ENCODE assay signal across 16 cellular contexts in genomic region chr3:195750797-195751520, GRCh38. TPM values are rescaled to one million over a fixed set of nuclear protein-coding genes. Genes with fewer than 3 reads are reported as not detected.
DNase-seq lines count a peak whose midpoint lies in the region; ATAC-seq, FAIRE-seq and TF ChIP-seq lines count a peak whose summit lies in the region.
"Had no signal": no experiment of that assay in that cellular context is flagged by ENCODE, and none has a peak within 500 bp of the region (broad histone marks: within the 10 kb centered on the region; RNA-seq: fewer than 3 reads in every experiment).

No MANE protein-coding gene starts in this region.

- 57 to 92% (median 86%) methylated on average over 1 to 30 of the region's 30 CpGs for WGBS in heart left ventricle, 4 donors

- FAIRE-seq in kidney (lab: Jason Lieb, UNC), result no peak
- FAIRE-seq: A549, GM12892 had no signal

- no peak overlapping the region for H3K9ac ChIP-seq in kidney (ENCODE audit: low read length in 2 of 2)

- H3K9me3 ChIP-seq in heart left ventricle (no peaks in the 10 kb centered on the region), kidney (ENCODE audit: control insufficient read depth in 1 of 2, low read length in 2 of 2) (no peaks in the 10 kb centered on the region), gastrocnemius medialis (no peaks in the 10 kb centered on the region)
- H3K9me3 ChIP-seq: A549, Caco-2 had no signal

- TF ChIP-seq POLR2A in heart left ventricle (IDR thresholded peaks at IDR 0.05) (no peak), gastrocnemius medialis (IDR thresholded peaks at IDR 0.05) (no peak)

- peaks cover 0 to 16% (median 6%) of the 10 kb centered on the region in 9 donors for H3K27me3 ChIP-seq in heart left ventricle
- no peaks in the 10 kb centered on the region for H3K27me3 ChIP-seq in gastrocnemius medialis

- peak; percentile 24 for DNase-seq in Right ventricle myocardium superior
- DNase-seq in heart left ventricle, result no peak
- peak; percentile 40 for DNase-seq in NCI-H774 (lab: John Stamatoyannopoulos, UW)
- peak; percentile 57 for DNase-seq in kidney
- DNase-seq in gastrocnemius medialis, result no peak
- no peak for DNase-seq in NCI-H1930 (lab: John Stamatoyannopoulos, UW)
- DNase-seq: CD8-positive, alpha-beta T cell; DND-41; GDM1 had no signal

- TF ChIP-seq CTCF in heart left ventricle (IDR thresholded peaks at IDR 0.05) (no peak), kidney (IDR thresholded peaks at IDR 0.05; ENCODE audit: borderline replicate concordance, extremely low read depth, insufficient read depth) (no peak), gastrocnemius medialis (IDR thresholded peaks at IDR 0.05 in 4 of 5, conservative IDR thresholded peaks at IDR 0.05 in 1 of 5) (no peak)

- no peak for ATAC-seq in Right ventricle myocardium superior (ENCODE audit: poor library complexity)
- no peak for ATAC-seq in heart left ventricle
- ATAC-seq in gastrocnemius medialis, result no peak
- no peak for ATAC-seq in GM21619 (IDR thresholded peaks at IDR 0.05; ENCODE audit: unreplicated experiment)
- ATAC-seq: A549; CD8-positive, alpha-beta T cell; HCT116 had no signal

- intact Hi-C loops in Right ventricle myocardium superior (cut with DNase I), result no loop called here
- intact Hi-C loops in heart left ventricle (cut with DNase I), result no loop called here
- intact Hi-C loops in kidney (cut with DNase I), result no loop called here
- intact Hi-C loops in gastrocnemius medialis (cut with DNase I; ENCODE audit: low total_unique reads), result no loop called here

- H3K4me1 ChIP-seq in heart left ventricle (peaks cover 0 to 7% (median 0%) of the 10 kb centered on the region in 12 donors), kidney (ENCODE audit: control insufficient read depth in 1 of 2, insufficient read depth in 1 of 2, low read depth in 1 of 2, low read length in 2 of 2) (no peaks in the 10 kb centered on the region), gastrocnemius medialis (no peaks in the 10 kb centered on the region)
- H3K4me1 ChIP-seq: A549 had no signal

- no peaks in the 10 kb centered on the region for H3K36me3 ChIP-seq in heart left ventricle
- peaks cover 0 to 3% of the 10 kb centered on the region in 2 donors for H3K36me3 ChIP-seq in kidney (ENCODE audit: control insufficient read depth in 1 of 2, insufficient read depth in 2 of 2, low read length in 2 of 2)
- H3K36me3 ChIP-seq in gastrocnemius medialis, result no peaks in the 10 kb centered on the region

- H3K27ac ChIP-seq in heart left ventricle (no peak overlapping the region), kidney (ENCODE audit: low read depth in 2 of 2, low read length in 2 of 2) (no peak overlapping the region), gastrocnemius medialis (no peak overlapping the region)
- H3K27ac ChIP-seq: A549, HL-60 had no signal

- in situ Hi-C loops in gastrocnemius medialis (cut with MboI; ENCODE audit: low sequenced_read_pairs in 4 of 4), result no loop called here

- no peak overlapping the region for H3K4me3 ChIP-seq in heart left ventricle
- no peak overlapping the region for H3K4me3 ChIP-seq in kidney (ENCODE audit: low read length in 2 of 2)
- H3K4me3 ChIP-seq in gastrocnemius medialis, result no peak overlapping the region
- H3K4me3 ChIP-seq: A549 had no signal

RNA-seq across cellular contexts. Expression of gene MUC20, which starts 30.2 kb away (rescaled TPM):
- total RNA-seq in Right ventricle myocardium superior, result 5.4 TPM
- total RNA-seq in heart left ventricle, result 1 to 10 TPM in 7 of 9 donors, under 1 TPM in 2; 0.21 to 8.4 (median 3.2) TPM
- polyA plus RNA-seq in heart left ventricle, result 1 to 10 TPM in 1 of 2 donors, under 1 TPM in 1; 0.53 to 3.2 TPM
- total RNA-seq in kidney, result 42.6 TPM
- polyA plus RNA-seq in kidney (ENCODE audit: insufficient read depth, low read depth, low replicate concordance), result 53.3 TPM
- 1 to 10 TPM; 1.5 to 7.0 (median 3.2) TPM for total RNA-seq in gastrocnemius medialis
- polyA plus RNA-seq: CD14-positive monocyte had no signal

Comparison
In these comparisons a context has a peak if more than half of its experiments do, and no peak if none do; other contexts are left out.
1. DNase-seq: peak in Right ventricle myocardium superior (single experiment), NCI-H774 (single experiment) and kidney (single experiment); none in heart left ventricle (0 of 5), gastrocnemius medialis (0 of 2) and NCI-H1930 (0 of 2).